In genomic region chr12:31896514-31897039, GRCh38 we compare ENCODE assay signal across 8 cellular contexts.
DNase-seq lines count a peak whose midpoint lies in the region; ATAC-seq, FAIRE-seq and TF ChIP-seq lines count a peak whose summit lies in the region.

No MANE protein-coding gene starts in this region.

- peak overlapping the region; percentile 25 to 47 (median 27) for H3K27ac ChIP-seq in right lobe of liver

- peaks cover 53% of the 10 kb centered on the region for H3K4me1 Mint-ChIP-seq in stimulated activated effector memory CD8-positive, alpha-beta T cell treated with anti-CD3 and anti-CD28 coated beads, Interleukin-12 subunit alpha, Interleukin-12 subunit beta, amount 100 ng/mL, for 72 hours

- peak overlapping the region; percentile 95 for H3K27ac Mint-ChIP-seq in stimulated activated effector memory CD8-positive, alpha-beta T cell treated with anti-CD3 and anti-CD28 coated beads, Interleukin-12 subunit alpha, Interleukin-12 subunit beta, amount 100 ng/mL, for 72 hours

- TF ChIP-seq CTCF in right lobe of liver (IDR thresholded peaks at IDR 0.05) = no peak

- H3K4me3 ChIP-seq in right lobe of liver = no peak overlapping the region

- peak overlapping the region; percentile 63 for H3K4me3 Mint-ChIP-seq in stimulated activated effector memory CD8-positive, alpha-beta T cell treated with anti-CD3 and anti-CD28 coated beads, Interleukin-12 subunit alpha, Interleukin-12 subunit beta, amount 100 ng/mL, for 72 hours

- peaks cover 19% of the 10 kb centered on the region for H3K9me3 Mint-ChIP-seq in stimulated activated effector memory CD8-positive, alpha-beta T cell treated with anti-CD3 and anti-CD28 coated beads, Interleukin-12 subunit alpha, Interleukin-12 subunit beta, amount 100 ng/mL, for 72 hours

- in situ Hi-C loops in G401 (cut with HindIII; ENCODE audit: low sequenced_read_pairs) = no loop called here

- peak; percentile 99 for ATAC-seq in HG02852 (IDR thresholded peaks at IDR 0.05; ENCODE audit: unreplicated experiment)
- ATAC-seq in right lobe of liver = peak; percentile 75 to 80 (median 78)
- peak; percentile 99 for ATAC-seq in stimulated activated effector memory CD8-positive, alpha-beta T cell treated with anti-CD3 and anti-CD28 coated beads, Interleukin-12 subunit alpha, Interleukin-12 subunit beta, amount 100 ng/mL, for 72 hours

- H3K27me3 ChIP-seq in right lobe of liver = no peaks in the 10 kb centered on the region

- no peak for TF ChIP-seq POLR2A in right lobe of liver (IDR thresholded peaks at IDR 0.05)

- H3K36me3 Mint-ChIP-seq in stimulated activated effector memory CD8-positive, alpha-beta T cell treated with anti-CD3 and anti-CD28 coated beads, Interleukin-12 subunit alpha, Interleukin-12 subunit beta, amount 100 ng/mL, for 72 hours = peaks cover 47% of the 10 kb centered on the region

- WGBS in right lobe of liver (ENCODE audit: insufficient coverage, low coverage, low lambda C conversion rate, missing lambda C conversion rate) = 40% methylated on average over 6 of the region's 6 CpGs

- peak; percentile 100 for FAIRE-seq in GM18507 (lab: Jason Lieb, UNC)

- intact Hi-C loops in right lobe of liver (cut with DNase I) = no loop called here

- H3K4me1 ChIP-seq in right lobe of liver = peaks cover 0 to 4% (median 0%) of the 10 kb centered on the region in 4 donors

- H3K36me3 ChIP-seq in right lobe of liver = no peaks in the 10 kb centered on the region

- DNase-seq in GM18507 (ENCODE audit: extremely low spot score, insufficient read length, low read depth) = peak; percentile 69
- peak; percentile 97 for DNase-seq in OCI-M1 (lab: John Stamatoyannopoulos, UW)
- peak; percentile 90 for DNase-seq in activated effector memory CD4-positive, alpha-beta T cell treated with anti-CD3 and anti-CD28 coated beads, Interleukin-2, amount 50 U/mL, for 16 hours
- no peak for DNase-seq in right lobe of liver
- peak; percentile 72 to 93 for DNase-seq in stimulated activated effector memory CD8-positive, alpha-beta T cell treated with anti-CD3 and anti-CD28 coated beads, Interleukin-12 subunit alpha, Interleukin-12 subunit beta, amount 100 ng/mL, for 72 hours (ENCODE audit: low spot score in 2 of 2)
- no peak for DNase-seq in NCI-H1048 (lab: John Stamatoyannopoulos, UW)
- DNase-seq in G401 (ENCODE audit: low spot score) = no peak

- H3K9me3 ChIP-seq in right lobe of liver = no peaks in the 10 kb centered on the region

Comparison
In these comparisons a context has a peak if more than half of its experiments do, and no peak if none do; other contexts are left out.
1. DNase-seq: peak in GM18507 (single experiment), OCI-M1 (single experiment), activated effector memory CD4-positive, alpha-beta T cell treated with anti-CD3 and anti-CD28 coated beads, Interleukin-2, amount 50 U/mL, for 16 hours (single experiment) and stimulated activated effector memory CD8-positive, alpha-beta T cell treated with anti-CD3 and anti-CD28 coated beads, Interleukin-12 subunit alpha, Interleukin-12 subunit beta, amount 100 ng/mL, for 72 hours (2 of 2); none in right lobe of liver (0 of 3), NCI-H1048 (single experiment) and G401 (single experiment).
2. Peak in every context shown above with its lines, with median percentiles within 50 percentile points of each other: ATAC-seq.